8 cellular contexts compared by ENCODE assay signal in genomic region chrX:68146054-68146453, GRCh38.
A peak's percentile ranks its signal among the peaks of the same experiment; 100 is the strongest.
DNase-seq lines count a peak whose midpoint lies in the region; ATAC-seq and TF ChIP-seq lines count a peak whose summit lies in the region.

No MANE protein-coding gene starts in this region.

- H3K4me3 Mint-ChIP-seq in activated CD4-positive, alpha-beta T cell treated with anti-CD3 and anti-CD28 coated beads, Interleukin-2, amount 10 ng/mL, durations not matched to agents 7 days and 5 days: no peak overlapping the region

- DNase-seq in AG04450 (ENCODE audit: low read depth, low spot score): peak; percentile 4
- DNase-seq in HCT116 (ENCODE audit: low read depth, low spot score): peak; percentile 10
- peak; percentile 6 to 7 for DNase-seq in SW 1271 (lab: John Stamatoyannopoulos, UW)
- DNase-seq in hepatocyte (ENCODE audit: low spot score): peak; percentile 44
- no peak for DNase-seq in NCI-H1436 treated with DMSO at 0.1 percent for 48 hours (lab: John Stamatoyannopoulos, UW)
- DNase-seq in activated CD4-positive, alpha-beta T cell treated with anti-CD3 and anti-CD28 coated beads, Interleukin-2, amount 10 ng/mL, durations not matched to agents 7 days and 5 days: no peak
- no peak for DNase-seq in islet precursor cell

- H3K27me3 ChIP-seq in AG04450 (ENCODE audit: control insufficient read depth, insufficient read depth, low read length) (no peaks in the 10 kb centered on the region), HCT116 (ENCODE audit: insufficient read depth, low read length) (no peaks in the 10 kb centered on the region), hepatocyte (no peaks in the 10 kb centered on the region)

- H3K4me1 ChIP-seq in HCT116 (ENCODE audit: control insufficient read depth in 1 of 2, insufficient read depth in 2 of 2, low read length in 2 of 2) (no peaks in the 10 kb centered on the region), hepatocyte (ENCODE audit: insufficient read depth) (no peaks in the 10 kb centered on the region)

- H3K27ac ChIP-seq in AG04450 (ENCODE audit: low read depth, low read length): no peak overlapping the region
- H3K27ac ChIP-seq in HCT116 (ENCODE audit: low read depth, low read length): no peak overlapping the region
- no peak overlapping the region for H3K27ac ChIP-seq in hepatocyte

- no peaks in the 10 kb centered on the region for H3K36me3 Mint-ChIP-seq in activated CD4-positive, alpha-beta T cell treated with anti-CD3 and anti-CD28 coated beads, Interleukin-2, amount 10 ng/mL, durations not matched to agents 7 days and 5 days (ENCODE audit: low read depth)

- TF ChIP-seq CTCF in AG04450 (IDR thresholded peaks at IDR 0.05; ENCODE audit: low read depth, low read length) (peak; percentile 50), HCT116 (IDR thresholded peaks at IDR 0.05 in 2 of 3, conservative IDR thresholded peaks at IDR 0.05 in 1 of 3; ENCODE audit: borderline replicate concordance in 1 of 3, insufficient read depth in 1 of 3, low read depth in 2 of 3, low read length in 2 of 3) (peak; percentile 7 to 29 (median 14); a peak in 2 of 6 replicates), hepatocyte (IDR thresholded peaks at IDR 0.05; ENCODE audit: poor library complexity) (peak; percentile 50)

- no peaks in the 10 kb centered on the region for H3K9me3 ChIP-seq in AG04450 (ENCODE audit: control insufficient read depth, insufficient read depth, low read length)
- H3K9me3 ChIP-seq in HCT116 (ENCODE audit: control insufficient read depth in 1 of 2, insufficient read depth in 1 of 2, low read depth in 1 of 2, low read length in 2 of 2): no peaks in the 10 kb centered on the region
- no peaks in the 10 kb centered on the region for H3K9me3 ChIP-seq in hepatocyte (ENCODE audit: low read depth)

- H3K9me2 ChIP-seq in HCT116 (ENCODE audit: insufficient read depth): no peaks in the 10 kb centered on the region
- no peaks in the 10 kb centered on the region for H3K9me2 ChIP-seq in hepatocyte (replicated peaks; ENCODE audit: insufficient read depth)

- H4K20me1 ChIP-seq in HCT116 (ENCODE audit: insufficient read depth) (no peaks in the 10 kb centered on the region), hepatocyte (ENCODE audit: insufficient read depth, poor library complexity, severe bottlenecking) (no peaks in the 10 kb centered on the region)

- H3K4me3 ChIP-seq in AG04450 (ENCODE audit: low read depth, low read length): no peak overlapping the region
- no peak overlapping the region for H3K4me3 ChIP-seq in HCT116 (replicated peaks in 1 of 2; ENCODE audit: low read depth in 1 of 2, low read length in 2 of 2)
- H3K4me3 ChIP-seq in hepatocyte: no peak overlapping the region

- H3K4me1 Mint-ChIP-seq in activated CD4-positive, alpha-beta T cell treated with anti-CD3 and anti-CD28 coated beads, Interleukin-2, amount 10 ng/mL, durations not matched to agents 7 days and 5 days: peaks cover 2% of the 10 kb centered on the region

- no peak overlapping the region for H3K9ac ChIP-seq in HCT116 (ENCODE audit: low read length)

- 10% methylated on average over 2 of the region's 2 CpGs for WGBS in hepatocyte (ENCODE audit: low lambda C conversion rate, missing lambda C conversion rate)

- TF ChIP-seq RAD21 in HCT116 (IDR thresholded peaks at IDR 0.05; ENCODE audit: low read depth): peak; percentile 32; the same call in 1 of the 2 replicates

- no peaks in the 10 kb centered on the region for H3K9me3 Mint-ChIP-seq in activated CD4-positive, alpha-beta T cell treated with anti-CD3 and anti-CD28 coated beads, Interleukin-2, amount 10 ng/mL, durations not matched to agents 7 days and 5 days

- CTCF ChIA-PET in AG04450 (lab: Charles Lee): interaction anchor here (1.0 to 5.2 kb wide), 6 partner anchors 13 to 591 kb away, joined by 3 to 59 read pairs (median 6); no protein-coding TSS in a partner anchor
- CTCF ChIA-PET in HCT116 (lab: Charles Lee): interaction anchor here (2.7 kb wide), 1 partner anchor 128 kb away, joined by 21 read pairs; no protein-coding TSS in a partner anchor
- CTCF ChIA-PET in activated CD4-positive, alpha-beta T cell treated with anti-CD3 and anti-CD28 coated beads, Interleukin-2, amount 10 ng/mL, durations not matched to agents 7 days and 5 days (lab: Charles Lee): no interaction called here

- no peaks in the 10 kb centered on the region for H3K79me2 ChIP-seq in HCT116 (ENCODE audit: insufficient read depth, low read length)
- no peaks in the 10 kb centered on the region for H3K79me2 ChIP-seq in hepatocyte

- BruUV-seq in HCT116 (replicated peaks; lab: Mats Ljungman, UMichigan): no TSS peak

- H3K36me3 ChIP-seq in HCT116 (ENCODE audit: control insufficient read depth in 1 of 2, insufficient read depth in 2 of 2, low read length in 2 of 2) (no peaks in the 10 kb centered on the region), hepatocyte (replicated peaks; ENCODE audit: insufficient read depth, low read depth) (no peaks in the 10 kb centered on the region)

- H2AFZ ChIP-seq in HCT116 (ENCODE audit: low read depth, low read length, poor library complexity, severe bottlenecking) (no peak overlapping the region), hepatocyte (no peak overlapping the region)

- no peaks in the 10 kb centered on the region for H3K27me3 Mint-ChIP-seq in activated CD4-positive, alpha-beta T cell treated with anti-CD3 and anti-CD28 coated beads, Interleukin-2, amount 10 ng/mL, durations not matched to agents 7 days and 5 days

- H3K4me2 ChIP-seq in HCT116 (ENCODE audit: low read length) (no peak overlapping the region), hepatocyte (no peak overlapping the region)

- intact Hi-C loops in HCT116 (cut with micrococcal nuclease): loop anchor here (5.0 to 10.0 kb wide), 2 partner anchors 129 to 591 kb away; no protein-coding TSS in a partner anchor

- POLR2A ChIA-PET in AG04450 (lab: Yijun Ruan, JAX): no interaction called here
- POLR2A ChIA-PET in HCT116 (lab: Charles Lee): no interaction called here
- POLR2A ChIA-PET in activated CD4-positive, alpha-beta T cell treated with anti-CD3 and anti-CD28 coated beads, Interleukin-2, amount 10 ng/mL, durations not matched to agents 7 days and 5 days (lab: Charles Lee): no interaction called here

- no peak for TF ChIP-seq POLR2A in HCT116 (IDR thresholded peaks at IDR 0.05; ENCODE audit: borderline replicate concordance, extremely low read depth, insufficient read depth, insufficient read length)

- RAD21 ChIA-PET in HCT116 (lab: Charles Lee; ENCODE audit: low non-redundant PET in 1 of 2, low total read pairs in 2 of 2, uncharacterized antibody in 2 of 2, unreplicated experiment in 2 of 2): interaction anchor here in 1 of 2 experiments (0.8 kb wide), 1 partner anchor 128 kb away, joined by 3 read pairs; no protein-coding TSS in a partner anchor

- H3K27ac Mint-ChIP-seq in activated CD4-positive, alpha-beta T cell treated with anti-CD3 and anti-CD28 coated beads, Interleukin-2, amount 10 ng/mL, durations not matched to agents 7 days and 5 days: no peak overlapping the region

- peak; percentile 86 for ATAC-seq in HCT116
- ATAC-seq in HG02938 (IDR thresholded peaks at IDR 0.05; ENCODE audit: unreplicated experiment): no peak

TF ChIP-seq in HCT116, 20 proteins besides CTCF, POLR2A, EP300 and RAD21 (continues in another document):
- TF ChIP-seq MAX (IDR thresholded peaks at IDR 0.05) (no peak), ZNF274 (IDR thresholded peaks at IDR 0.05; ENCODE audit: low read depth, low read length) (no peak), EGR1 (IDR thresholded peaks at IDR 0.05; ENCODE audit: low read depth) (no peak), POLR2AphosphoS5 (IDR thresholded peaks at IDR 0.05; ENCODE audit: low read depth, low read length) (no peak), EZH2phosphoT487 (IDR thresholded peaks at IDR 0.05; ENCODE audit: borderline replicate concordance) (no peak), ELF1 (IDR thresholded peaks at IDR 0.05; ENCODE audit: borderline replicate concordance, low read depth) (no peak), SRF (IDR thresholded peaks at IDR 0.05; ENCODE audit: low read depth) (no peak), SIN3A (IDR thresholded peaks at IDR 0.05; ENCODE audit: low read depth) (no peak), ZFX (IDR thresholded peaks at IDR 0.05) (no peak), EZH2 (IDR thresholded peaks at IDR 0.05) (no peak), YY1 (IDR thresholded peaks at IDR 0.05; ENCODE audit: extremely low read depth, insufficient replicate concordance, low read depth, low read length) (no peak), CBX3 (IDR thresholded peaks at IDR 0.05; ENCODE audit: low read depth) (no peak), REST (IDR thresholded peaks at IDR 0.05; ENCODE audit: low read depth) (no peak)

Comparison
In these comparisons a context has a peak if more than half of its experiments do, and no peak if none do; other contexts are left out.
1. DNase-seq: peak in AG04450 (single experiment), HCT116 (single experiment), SW 1271 (2 of 2) and hepatocyte (single experiment); none in NCI-H1436 treated with DMSO at 0.1 percent for 48 hours (single experiment), activated CD4-positive, alpha-beta T cell treated with anti-CD3 and anti-CD28 coated beads, Interleukin-2, amount 10 ng/mL, durations not matched to agents 7 days and 5 days (single experiment) and islet precursor cell (single experiment).
2. Peak in every context shown above with its lines, with median percentiles within 50 percentile points of each other: CTCF ChIP-seq.